19 cellular contexts compared by ENCODE assay signal in the genomic region with DNA sequence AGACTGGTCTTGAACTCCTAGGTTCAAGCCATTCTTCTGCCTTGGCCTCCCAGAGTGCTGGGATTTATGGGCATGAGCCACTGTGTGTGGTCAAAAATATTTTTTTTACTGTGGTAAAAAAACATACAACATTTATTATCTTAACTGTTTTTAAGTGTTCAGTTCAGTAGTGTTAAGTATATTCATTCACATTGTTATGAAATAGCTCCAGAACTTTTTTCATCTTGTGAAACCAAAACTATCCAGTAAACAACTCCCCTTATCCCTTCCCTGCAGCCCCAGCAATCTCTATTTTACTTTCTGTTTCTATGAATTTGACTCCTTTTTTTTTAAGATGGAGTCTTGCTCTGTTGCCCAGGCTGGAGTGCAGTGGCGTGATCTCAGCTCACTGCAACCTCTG. TPM values are rescaled to one million over a fixed set of nuclear protein-coding genes. Genes with fewer than 3 reads are reported as not detected.
A peak's percentile ranks its signal among the peaks of the same experiment; 100 is the strongest.
DNase-seq lines count a peak whose midpoint lies in the region; ATAC-seq and TF ChIP-seq lines count a peak whose summit lies in the region.
"Had no signal": no experiment of that assay in that cellular context is flagged by ENCODE, and none has a peak within 500 bp of the region (broad histone marks: within the 10 kb centered on the region; RNA-seq: fewer than 3 reads in every experiment).

No MANE protein-coding gene starts in this region.

- H3K27me3 ChIP-seq in mammary epithelial cell (ENCODE audit: insufficient read depth, low read length): no peaks in the 10 kb centered on the region
- H3K27me3 ChIP-seq: neural progenitor cell, upper lobe of right lung had no signal

- no peak overlapping the region for H3K4me3 ChIP-seq in mammary epithelial cell (replicated peaks in 1 of 3; ENCODE audit: insufficient read depth in 1 of 3, low read depth in 2 of 3, low read length in 3 of 3)
- H3K4me3 ChIP-seq: neural progenitor cell, upper lobe of right lung had no signal

- peaks cover 5% of the 10 kb centered on the region for H3K79me2 ChIP-seq in mammary epithelial cell (ENCODE audit: insufficient read depth, low read length)

- intact Hi-C loops in mammary epithelial cell (cut with micrococcal nuclease): no loop called here

- H3K27ac ChIP-seq in mammary epithelial cell (ENCODE audit: insufficient read depth, low read depth, low read length): no peak overlapping the region
- H3K27ac ChIP-seq: neural progenitor cell had no signal

- no TSS peak for BruUV-seq in mammary epithelial cell (replicated peaks; lab: Mats Ljungman, UMichigan)

- no peaks in the 10 kb centered on the region for H3K9me3 ChIP-seq in T-helper 17 cell (ENCODE audit: control insufficient read depth, low read length, poor library complexity, severe bottlenecking)
- H3K9me3 ChIP-seq in mammary epithelial cell (replicated peaks; ENCODE audit: insufficient read depth, low read length): no peaks in the 10 kb centered on the region
- H3K9me3 ChIP-seq: upper lobe of right lung had no signal

- TF ChIP-seq CTCF in mammary epithelial cell (conservative IDR thresholded peaks at IDR 0.05 in 1 of 2, IDR thresholded peaks at IDR 0.05 in 1 of 2; ENCODE audit: extremely low read depth in 1 of 2, insufficient read depth in 1 of 2, low read depth in 1 of 2, low read length in 2 of 2): no peak

- dilution Hi-C loops in mammary epithelial cell (cut with HindIII; ENCODE audit: low sequenced_read_pairs): no loop called here

- DNase-seq in activated T-cell treated with anti-CD3 and anti-CD28 coated beads, Interleukin-2, amount 50 U/mL, for 24 hours: no peak
- no peak for DNase-seq in activated T-cell treated with anti-CD3 and anti-CD28 coated beads, Interleukin-2, amount 50 U/mL, for 1 hour
- DNase-seq in T-helper 17 cell (no peak), mammary epithelial cell (no peak)
- DNase-seq in effector memory CD8-positive, alpha-beta T cell: no peak
- no peak for DNase-seq in NK-92 treated with Interleukin-12 subunit alpha and Interleukin-12 subunit beta, amount 100 ng/mL, for 24 hours (lab: John Stamatoyannopoulos, UW)
- DNase-seq: ACHN; amygdala; COR-L47; effector CD8-positive, alpha-beta T cell; Karpas-422; NCI-H1417; stimulated activated CD4-positive, alpha-beta T cell treated with anti-CD3 and anti-CD28 coated beads, Interleukin-15, amount 100 ng/mL, for 24 hours; stimulated activated naive CD8-positive, alpha-beta T cell treated with anti-CD3 and anti-CD28 coated beads, Interleukin-15, amount 100 ng/mL, for 72 hours; upper lobe of right lung had no signal

- ATAC-seq in T-helper 17 cell: no peak
- ATAC-seq in effector memory CD8-positive, alpha-beta T cell (replicated peaks): no peak
- no peak for ATAC-seq in stimulated activated memory B cell treated with anti-CD40 and anti-IgM and Interleukin-4, amounts not matched to agents 10 μg/mL and 1 μg/mL and 100 μg/mL, for 72 hours
- ATAC-seq in GM18867 (IDR thresholded peaks at IDR 0.05; ENCODE audit: unreplicated experiment): no peak
- ATAC-seq: stimulated activated naive CD8-positive, alpha-beta T cell treated with anti-CD3 and anti-CD28 coated beads, Interleukin-15, amount 100 ng/mL, for 72 hours; upper lobe of right lung had no signal

- CTCF ChIA-PET in mammary epithelial cell (lab: Charles Lee; ENCODE audit: low non-redundant PET): interaction anchor here (0.7 kb wide), 1 partner anchor 589 kb away, joined by 6 read pairs; no protein-coding TSS in a partner anchor

- H3K27me3 Mint-ChIP-seq in activated T-cell treated with anti-CD3 and anti-CD28 coated beads, Interleukin-2, amount 50 U/mL, for 24 hours: no peaks in the 10 kb centered on the region
- H3K27me3 Mint-ChIP-seq in T-helper 17 cell: no peaks in the 10 kb centered on the region
- H3K27me3 Mint-ChIP-seq in effector memory CD8-positive, alpha-beta T cell: no peaks in the 10 kb centered on the region
- no peaks in the 10 kb centered on the region for H3K27me3 Mint-ChIP-seq in stimulated activated memory B cell treated with anti-CD40 and anti-IgM and Interleukin-4, amounts not matched to agents 10 μg/mL and 1 μg/mL and 100 μg/mL, for 72 hours
- H3K27me3 Mint-ChIP-seq: central memory CD8-positive, alpha-beta T cell; stimulated activated naive CD8-positive, alpha-beta T cell treated with anti-CD3 and anti-CD28 coated beads, Interleukin-15, amount 100 ng/mL, for 72 hours had no signal

- H3K27ac Mint-ChIP-seq in activated T-cell treated with anti-CD3 and anti-CD28 coated beads, Interleukin-2, amount 50 U/mL, for 24 hours: peak overlapping the region; percentile 76
- H3K27ac Mint-ChIP-seq in T-helper 17 cell: peak overlapping the region; percentile 80
- peak overlapping the region; percentile 38 to 86 for H3K27ac Mint-ChIP-seq in effector memory CD8-positive, alpha-beta T cell
- peak overlapping the region; percentile 76 for H3K27ac Mint-ChIP-seq in stimulated activated memory B cell treated with anti-CD40 and anti-IgM and Interleukin-4, amounts not matched to agents 10 μg/mL and 1 μg/mL and 100 μg/mL, for 72 hours
- H3K27ac Mint-ChIP-seq: neural progenitor cell had no signal

- H3K4me1 Mint-ChIP-seq in activated T-cell treated with anti-CD3 and anti-CD28 coated beads, Interleukin-2, amount 50 U/mL, for 24 hours (ENCODE audit: low read depth): peaks cover 29% of the 10 kb centered on the region
- peaks cover 11% of the 10 kb centered on the region for H3K4me1 Mint-ChIP-seq in T-helper 17 cell
- H3K4me1 Mint-ChIP-seq in effector memory CD8-positive, alpha-beta T cell (ENCODE audit: low read depth in 2 of 2): peaks cover 17 to 32% of the 10 kb centered on the region in 2 donors
- peaks cover 48% of the 10 kb centered on the region for H3K4me1 Mint-ChIP-seq in stimulated activated memory B cell treated with anti-CD40 and anti-IgM and Interleukin-4, amounts not matched to agents 10 μg/mL and 1 μg/mL and 100 μg/mL, for 72 hours
- H3K4me1 Mint-ChIP-seq: neural progenitor cell had no signal

- in situ Hi-C loops in mammary epithelial cell (cut with MboI; ENCODE audit: low sequenced_read_pairs in 2 of 2): no loop called here

- peaks cover 20% of the 10 kb centered on the region for H3K36me3 ChIP-seq in mammary epithelial cell (ENCODE audit: insufficient read depth, low read length)

- H3K4me1 ChIP-seq in mammary epithelial cell (ENCODE audit: insufficient read depth, low read length): peaks cover 15% of the 10 kb centered on the region

- no peaks in the 10 kb centered on the region for H3K9me3 Mint-ChIP-seq in activated T-cell treated with anti-CD3 and anti-CD28 coated beads, Interleukin-2, amount 50 U/mL, for 24 hours
- H3K9me3 Mint-ChIP-seq in effector memory CD8-positive, alpha-beta T cell: no peaks in the 10 kb centered on the region
- H3K9me3 Mint-ChIP-seq in stimulated activated memory B cell treated with anti-CD40 and anti-IgM and Interleukin-4, amounts not matched to agents 10 μg/mL and 1 μg/mL and 100 μg/mL, for 72 hours: no peaks in the 10 kb centered on the region
- H3K9me3 Mint-ChIP-seq: central memory CD8-positive, alpha-beta T cell; neural progenitor cell; stimulated activated naive CD8-positive, alpha-beta T cell treated with anti-CD3 and anti-CD28 coated beads, Interleukin-15, amount 100 ng/mL, for 72 hours had no signal

- H3K4me2 ChIP-seq in mammary epithelial cell (ENCODE audit: insufficient read depth, low read depth, low read length): no peak overlapping the region
- H3K4me2 ChIP-seq: neural progenitor cell had no signal

- no peak overlapping the region for H2AFZ ChIP-seq in mammary epithelial cell (ENCODE audit: low read depth, low read length)
- H2AFZ ChIP-seq: neural progenitor cell had no signal

- no peak overlapping the region for H3K4me3 Mint-ChIP-seq in activated T-cell treated with anti-CD3 and anti-CD28 coated beads, Interleukin-2, amount 50 U/mL, for 24 hours
- peak overlapping the region; percentile 55 for H3K4me3 Mint-ChIP-seq in T-helper 17 cell
- peak overlapping the region in 1 of 2 donors; percentile 15 for H3K4me3 Mint-ChIP-seq in effector memory CD8-positive, alpha-beta T cell
- no peak overlapping the region for H3K4me3 Mint-ChIP-seq in stimulated activated memory B cell treated with anti-CD40 and anti-IgM and Interleukin-4, amounts not matched to agents 10 μg/mL and 1 μg/mL and 100 μg/mL, for 72 hours
- H3K4me3 Mint-ChIP-seq: central memory CD8-positive, alpha-beta T cell; neural progenitor cell had no signal

- WGBS in mammary epithelial cell (ENCODE audit: low coverage, missing lambda C conversion rate): 100% methylated on average over 1 of the region's 1 CpG

- H3K9ac ChIP-seq in mammary epithelial cell (ENCODE audit: insufficient read depth, low read length): no peak overlapping the region
- H3K9ac ChIP-seq: neural progenitor cell had no signal

- H4K20me1 ChIP-seq in mammary epithelial cell (ENCODE audit: insufficient read depth, low read length): no peaks in the 10 kb centered on the region

- H3K36me3 Mint-ChIP-seq in activated T-cell treated with anti-CD3 and anti-CD28 coated beads, Interleukin-2, amount 50 U/mL, for 24 hours (ENCODE audit: low read depth): peaks cover 84% of the 10 kb centered on the region
- peaks cover 2% of the 10 kb centered on the region for H3K36me3 Mint-ChIP-seq in T-helper 17 cell (ENCODE audit: low read depth)
- peaks cover 82% of the 10 kb centered on the region for H3K36me3 Mint-ChIP-seq in effector memory CD8-positive, alpha-beta T cell (ENCODE audit: insufficient read depth)
- peaks cover 63% of the 10 kb centered on the region for H3K36me3 Mint-ChIP-seq in stimulated activated memory B cell treated with anti-CD40 and anti-IgM and Interleukin-4, amounts not matched to agents 10 μg/mL and 1 μg/mL and 100 μg/mL, for 72 hours

RNA-seq across cellular contexts. Expression of a gene that starts 9.3 kb away (rescaled TPM):
- 10 to 100 TPM; 64.0 to 72.2 TPM for total RNA-seq in T-helper 17 cell
- total RNA-seq in mammary epithelial cell: 10 to 100 TPM; 29.8 to 33.3 TPM
- polyA plus RNA-seq in mammary epithelial cell: 20.2 TPM
- 55.0 TPM for polyA minus RNA-seq in mammary epithelial cell

RNA-seq across cellular contexts. Expression of a gene that starts 59.6 kb away (rescaled TPM):
- 100 to 1,000 TPM; 103 to 142 TPM for total RNA-seq in T-helper 17 cell
- total RNA-seq in mammary epithelial cell: 100 to 1,000 TPM in 1 of 2 donors, 10 to 100 TPM in 1; 94.1 to 128 TPM
- 27.5 TPM for polyA plus RNA-seq in mammary epithelial cell
- polyA minus RNA-seq in mammary epithelial cell: 28.1 TPM
